Comparison of ENCODE assay signal across 26 cellular contexts in the genomic region with DNA sequence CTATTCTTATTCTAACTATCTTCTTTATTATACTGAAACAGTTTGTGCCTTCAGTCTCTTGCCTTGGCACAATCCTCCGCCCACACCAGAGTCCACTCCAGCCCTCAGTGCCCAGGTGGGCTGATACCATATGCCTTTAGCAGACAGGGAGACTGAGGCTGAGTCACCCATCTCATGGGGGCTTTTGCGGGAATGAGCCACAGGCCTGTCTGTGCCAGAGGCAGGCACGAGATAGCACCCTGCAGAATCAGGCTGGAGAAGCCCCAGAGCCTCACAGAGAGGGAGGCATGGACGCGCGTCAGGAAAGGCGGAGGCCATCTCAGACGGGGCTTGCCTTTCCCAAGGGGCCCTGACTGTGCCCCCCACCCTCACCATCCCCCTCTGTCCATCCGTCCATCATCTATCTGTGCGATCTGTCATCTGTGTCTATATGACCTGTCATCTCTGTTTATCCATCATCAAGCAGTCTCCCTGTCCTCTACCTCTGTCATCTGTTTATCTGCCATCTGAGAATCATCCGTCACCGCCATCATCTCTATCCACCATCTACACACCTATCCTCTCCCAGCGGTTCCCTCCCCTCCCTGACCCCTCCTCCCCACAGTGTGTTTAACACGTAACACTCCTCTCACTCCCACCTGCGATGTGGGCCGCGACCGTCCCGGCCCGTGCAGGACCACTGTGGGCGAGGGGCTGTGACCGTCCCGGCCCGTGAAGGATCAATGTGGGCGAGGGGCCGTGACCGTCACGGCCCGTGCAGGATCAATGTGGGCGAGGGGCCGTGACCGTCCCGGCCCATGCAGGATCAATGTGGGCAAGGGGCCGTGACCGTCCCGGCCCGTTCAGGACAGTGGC. TPM values are rescaled to one million over a fixed set of nuclear protein-coding genes. Genes with fewer than 3 reads are reported as not detected.
A peak's percentile ranks its signal among the peaks of the same experiment; 100 is the strongest.
DNase-seq lines count a peak whose midpoint lies in the region; ATAC-seq, FAIRE-seq and TF ChIP-seq lines count a peak whose summit lies in the region.
"Had no signal": no experiment of that assay in that cellular context is flagged by ENCODE, and none has a peak within 500 bp of the region (broad histone marks: within the 10 kb centered on the region; RNA-seq: fewer than 3 reads in every experiment).

No MANE protein-coding gene starts in this region.

- FAIRE-seq in K562 (lab: Jason Lieb, UNC) (no peak), HepG2 (lab: Jason Lieb, UNC) (no peak)
- FAIRE-seq: frontal cortex, TTC549 had no signal

- in situ Hi-C loops in K562 (cut with MboI) = loop anchor here (10.0 kb wide), 1 partner anchor 647 kb away; no protein-coding TSS in a partner anchor
- in situ Hi-C loops in HepG2 (cut with HindIII; ENCODE audit: extremely low pct_ligation_motif_present, low pct_unique_long_range_greater_than_20kb) = no loop called here

- ATAC-seq in K562 (no peak), HepG2 (no peak), HG02884 (IDR thresholded peaks at IDR 0.05; ENCODE audit: unreplicated experiment) (no peak)
- ATAC-seq: effector memory CD8-positive, alpha-beta T cell; natural killer cell; PC-3; stimulated activated effector memory CD8-positive, alpha-beta T cell treated with anti-CD3 and anti-CD28 coated beads, Interleukin-12 subunit alpha, Interleukin-12 subunit beta, amount 100 ng/mL, for 72 hours had no signal

- CTCF ChIA-PET in HEK293 (lab: Yijun Ruan, JAX) = interaction anchor here (0.7 kb wide), 1 partner anchor 52 kb away, joined by 3 read pairs; no protein-coding TSS in a partner anchor
- CTCF ChIA-PET in K562 (lab: Yijun Ruan, JAX; ENCODE audit: low intra/inter-chr PET ratio) = interaction anchor here (0.7 kb wide), 1 partner anchor 695 kb away, joined by 3 read pairs; no protein-coding TSS in a partner anchor
- CTCF ChIA-PET in HepG2 (lab: Yijun Ruan, JAX; ENCODE audit: low intra/inter-chr PET ratio, low total read pairs) = no interaction called here

- TF ChIP-seq CTCF in HEK293 (tag by site-specific recombination; IDR thresholded peaks at IDR 0.05) (no peak), K562 (IDR thresholded peaks at IDR 0.05 in 2 of 3, conservative IDR thresholded peaks at IDR 0.05 in 1 of 3; ENCODE audit: insufficient read depth in 2 of 3, low read depth in 1 of 3, low read length in 3 of 3) (no peak), HepG2 (CRISPR knock-in tag; IDR thresholded peaks at IDR 0.05) (no peak), WERI-Rb-1 (IDR thresholded peaks at IDR 0.05; ENCODE audit: low read depth, low read length) (no peak)

- no peak for TF ChIP-seq RAD21 in K562 (CRISPR knock-in tag; conservative IDR thresholded peaks at IDR 0.05 in 1 of 2, IDR thresholded peaks at IDR 0.05 in 1 of 2)
- TF ChIP-seq RAD21 in HepG2 (CRISPR knock-in tag; IDR thresholded peaks at IDR 0.05) = no peak

- WGBS in K562 (ENCODE audit: insufficient coverage, low coverage, missing lambda C conversion rate) = 27% methylated on average over 23 of the region's 37 CpGs
- 96% methylated on average over 36 of the region's 37 CpGs for WGBS in HepG2 (ENCODE audit: low lambda C conversion rate)

- TF ChIP-seq EP300 in K562 (IDR thresholded peaks at IDR 0.05; ENCODE audit: low read length) = no peak
- no peak for TF ChIP-seq EP300 in HepG2 (IDR thresholded peaks at IDR 0.05; ENCODE audit: low read depth in 2 of 2, low read length in 2 of 2)
- no peak for TF ChIP-seq EP300 in HepG2 (CRISPR knock-in tag; IDR thresholded peaks at IDR 0.05; ENCODE audit: borderline replicate concordance)

- H3K27ac ChIP-seq in HEK293 (ENCODE audit: extremely low read depth, low read depth, low read length) = no peak overlapping the region
- no peak overlapping the region for H3K27ac ChIP-seq in K562 (ENCODE audit: extremely low read depth, low read depth, low read length)
- H3K27ac ChIP-seq in HepG2 (ENCODE audit: extremely low read length, insufficient read depth, low read length) = no peak overlapping the region
- peak overlapping the region; percentile 78 for H3K27ac ChIP-seq in rectal smooth muscle tissue (ENCODE audit: low read depth, low read length)
- H3K27ac ChIP-seq in WERI-Rb-1 = no peak overlapping the region
- H3K27ac ChIP-seq: skin epidermis had no signal

- DNase-seq in K562 (ENCODE audit: extremely low read depth in 1 of 4, low spot score in 3 of 4) = no peak
- DNase-seq in HepG2 (ENCODE audit: low spot score) = no peak
- DNase-seq in WERI-Rb-1 = no peak
- DNase-seq in GDM1 (lab: John Stamatoyannopoulos, UW) = no peak
- no peak for DNase-seq in DMS 273 (lab: John Stamatoyannopoulos, UW; ENCODE audit: unreplicated experiment)
- DNase-seq: activated T-cell treated with anti-CD3 and anti-CD28 coated beads, Interleukin-2, amount 50 U/mL, for 72 hours; CD4-positive, CD25-positive, alpha-beta regulatory T cell; DMS53; effector memory CD8-positive, alpha-beta T cell; kidney glomerular epithelial cell; natural killer cell; NCI-H1092 treated with DMSO at 0.1 percent for 48 hours; NCI-H2029; NCI-H2227 treated with DMSO at 0.1 percent for 48 hours; PC-3; SIG-M5; stimulated activated CD4-positive, alpha-beta T cell treated with anti-CD3 and anti-CD28 coated beads, Interleukin-2, amount 100 ng/mL, for 24 hours; T-helper 1 cell had no signal

- H3K27me3 ChIP-seq in K562 (ENCODE audit: control insufficient read depth in 2 of 2, insufficient read depth in 2 of 2, low read length in 2 of 2) (peaks cover 28 to 53% of the 10 kb centered on the region in 2 experiments; a peak in 4 of 5 replicates), HepG2 (ENCODE audit: control insufficient read depth in 1 of 2, insufficient read depth in 2 of 2, low read length in 2 of 2) (no peaks in the 10 kb centered on the region), rectal smooth muscle tissue (ENCODE audit: control insufficient read depth, insufficient read depth, low read length) (peaks cover 4% of the 10 kb centered on the region), WERI-Rb-1 (ENCODE audit: insufficient read depth, low read depth, severe bottlenecking) (no peaks in the 10 kb centered on the region)
- H3K27me3 ChIP-seq: esophagus muscularis mucosa had no signal

- H2AFZ ChIP-seq in K562 (ENCODE audit: low read depth, low read length) (no peak overlapping the region), HepG2 (ENCODE audit: low read length) (no peak overlapping the region)

- H3K9me3 ChIP-seq in HEK293 (ENCODE audit: control insufficient read depth, insufficient read depth, low read depth, low read length) (no peaks in the 10 kb centered on the region), K562 (replicated peaks; ENCODE audit: control insufficient read depth, insufficient read depth, low read depth, low read length) (no peaks in the 10 kb centered on the region), HepG2 (ENCODE audit: low read length) (no peaks in the 10 kb centered on the region), WERI-Rb-1 (ENCODE audit: severe bottlenecking) (no peaks in the 10 kb centered on the region)
- H3K9me3 ChIP-seq: esophagus muscularis mucosa had no signal

- intact Hi-C loops in K562 (cut with micrococcal nuclease) (loop anchor here (10.0 kb wide), 2 partner anchors 177 to 647 kb away; no protein-coding TSS in a partner anchor), HepG2 (cut with micrococcal nuclease; ENCODE audit: unreplicated experiment) (no loop called here)

- no peaks in the 10 kb centered on the region for H3K4me1 ChIP-seq in HEK293 (ENCODE audit: control insufficient read depth, insufficient read depth, low read length)
- H3K4me1 ChIP-seq in K562 (replicated peaks in 1 of 2; ENCODE audit: control insufficient read depth in 2 of 2, insufficient read depth in 2 of 2, low read length in 2 of 2) = peaks cover 0 to 57% of the 10 kb centered on the region in 2 experiments; a peak in 2 of 5 replicates
- H3K4me1 ChIP-seq in HepG2 (ENCODE audit: insufficient read depth, low read length) = peaks cover 82% of the 10 kb centered on the region
- H3K4me1 ChIP-seq in rectal smooth muscle tissue (ENCODE audit: control insufficient read depth, insufficient read depth, low read length) = peaks cover 30% of the 10 kb centered on the region

- H3K4me3 ChIP-seq in HEK293 (ENCODE audit: low read depth, low read length) (no peak overlapping the region), K562 (no peak overlapping the region), HepG2 (replicated peaks in 1 of 3; ENCODE audit: insufficient read depth in 1 of 3, low read depth in 2 of 3, low read length in 3 of 3) (no peak overlapping the region), rectal smooth muscle tissue (ENCODE audit: low read length) (no peak overlapping the region), WERI-Rb-1 (ENCODE audit: low read depth, low read length) (no peak overlapping the region)
- H3K4me3 ChIP-seq: esophagus muscularis mucosa, skin epidermis had no signal

- H3K9me1 ChIP-seq in K562 (ENCODE audit: control insufficient read depth, insufficient read depth, low read length) = no peaks in the 10 kb centered on the region

- no TSS peak for BruUV-seq in K562 (replicated peaks; lab: Mats Ljungman, UMichigan)
- BruUV-seq in HepG2 (replicated peaks; lab: Mats Ljungman, UMichigan) = no TSS peak

- H4K20me1 ChIP-seq in K562 (replicated peaks; ENCODE audit: control insufficient read depth, insufficient read depth, low read length) (peaks cover 4% of the 10 kb centered on the region; the same call in 1 of the 2 replicates), HepG2 (ENCODE audit: insufficient read depth, low read length) (peaks cover 7% of the 10 kb centered on the region; the same call in 1 of the 2 replicates)

- H3K4me2 ChIP-seq in K562 (ENCODE audit: insufficient read depth, low read length) = no peak overlapping the region
- H3K4me2 ChIP-seq in HepG2 (ENCODE audit: low read depth, low read length) = no peak overlapping the region

- no peak overlapping the region for H3K9ac ChIP-seq in K562 (ENCODE audit: insufficient read depth in 1 of 2, low read depth in 2 of 2, low read length in 2 of 2)
- no peak overlapping the region for H3K9ac ChIP-seq in HepG2 (ENCODE audit: insufficient read depth, low read depth, low read length)
- no peak overlapping the region for H3K9ac ChIP-seq in rectal smooth muscle tissue (ENCODE audit: low read length)

- TF ChIP-seq POLR2A in K562 (conservative IDR thresholded peaks at IDR 0.05) (no peak), HepG2 (IDR thresholded peaks at IDR 0.05; ENCODE audit: insufficient read depth in 1 of 2, low read depth in 2 of 2, low read length in 2 of 2) (no peak)

- no peaks in the 10 kb centered on the region for H3K79me2 ChIP-seq in K562 (ENCODE audit: control insufficient read depth, insufficient read depth, low read length)
- no peaks in the 10 kb centered on the region for H3K79me2 ChIP-seq in HepG2 (ENCODE audit: insufficient read depth, low read length)

- no peaks in the 10 kb centered on the region; a peak in 1 of 3 replicates for H3K36me3 ChIP-seq in HEK293 (ENCODE audit: control insufficient read depth in 2 of 2, insufficient read depth in 1 of 2, low read length in 2 of 2)
- H3K36me3 ChIP-seq in K562 (ENCODE audit: control insufficient read depth, insufficient read depth, low read length) = peaks cover 2% of the 10 kb centered on the region; the same call in 1 of the 3 replicates
- H3K36me3 ChIP-seq in HepG2 (replicated peaks in 1 of 2; ENCODE audit: control insufficient read depth in 1 of 2, insufficient read depth in 2 of 2, low read length in 2 of 2) = peaks cover 0 to 4% of the 10 kb centered on the region in 2 experiments; a peak in 1 of 5 replicates
- H3K36me3 ChIP-seq in rectal smooth muscle tissue (ENCODE audit: control insufficient read depth, insufficient read depth, low read length) = no peaks in the 10 kb centered on the region
- peaks cover 4% of the 10 kb centered on the region; the same call in 1 of the 2 replicates for H3K36me3 ChIP-seq in WERI-Rb-1

- POLR2A ChIA-PET in HEK293 (lab: Yijun Ruan, JAX) = no interaction called here
- POLR2A ChIA-PET in K562 (lab: Yijun Ruan, JAX) = interaction anchor here (0.6 to 1.5 kb wide), 2 partner anchors 12 to 52 kb away, joined by 3 to 6 read pairs; no protein-coding TSS in a partner anchor
- POLR2A ChIA-PET in HepG2 (lab: Yijun Ruan, JAX) = interaction anchor here (1.6 to 5.2 kb wide), 5 partner anchors 12 to 24 kb away, joined by 3 to 95 read pairs (median 8); a partner anchor contains a TSS

RNA-seq across cellular contexts. Expression of a gene that starts 7.3 kb away (rescaled TPM):
- 0.30 and 3.1 TPM in 2 replicates for total RNA-seq in K562 (2011; cell fraction: chromatin; rRNA removed; ENCODE audit: low replicate concordance)
- 1.1 and 1.8 TPM in 2 replicates for total RNA-seq in K562 (2011; cell fraction: nucleolus; rRNA removed)
- total RNA-seq in K562 (2011; cell fraction: nucleoplasm; rRNA removed) = 1.4 and 1.9 TPM in 2 replicates
- 0.27 and 0.41 TPM in 2 replicates for total RNA-seq in K562 (2014; rRNA removed)
- total RNA-seq in K562 (2014; rRNA removed; fragmentation: Illumina TruSeq; extraction: Trizol) = not detected in 2 replicates
- total RNA-seq in K562 (2015; rRNA removed; fragmentation: Illumina TruSeq; extraction: Trizol) = 0.26 and 0.58 TPM in 2 replicates
- total RNA-seq in K562 (2021) = 0.47 and 0.54 TPM in 2 replicates
- polyA plus RNA-seq in K562 (2011; rRNA removed) = 1.1 and 1.4 TPM in 2 replicates
- polyA plus RNA-seq in K562 (2011; cell fraction: cytosol; rRNA removed) = 1.7 and 3.9 TPM in 2 replicates
- 2.7 and 3.4 TPM in 2 replicates for polyA plus RNA-seq in K562 (2011; cell fraction: nucleus; rRNA removed)
- polyA plus RNA-seq in K562 (2012) = 0.44 and 2.4 TPM in 2 replicates
- polyA plus RNA-seq in K562 (2014; fragmentation: Illumina TruSeq; extraction: Trizol) = 0.68 TPM in 2 replicates
- polyA plus RNA-seq in K562 (2014; fragmentation: Nextera tagmentation; extraction: Ambion mirVana) = not detected
- 0.36 and 0.40 TPM in 2 replicates for polyA plus RNA-seq in K562 (2014; rRNA removed)
- 0.90 and 0.95 TPM in 2 replicates for polyA minus RNA-seq in K562 (2011; rRNA and poly(A)+ RNA removed)
- 1.1 and 2.2 TPM in 2 replicates for polyA minus RNA-seq in K562 (2011; cell fraction: cytosol; rRNA and poly(A)+ RNA removed)
- 1.7 and 1.9 TPM in 2 replicates for polyA minus RNA-seq in K562 (2011; cell fraction: nucleus; rRNA and poly(A)+ RNA removed)
- total RNA-seq in HepG2 (2016; rRNA removed; fragmentation: Illumina TruSeq; extraction: Trizol) = 18.3 and 24.6 TPM in 2 replicates
- 23.5 and 25.0 TPM in 2 replicates for total RNA-seq in HepG2 (2016; cell fraction: cytosol; rRNA removed; fragmentation: Illumina TruSeq; extraction: Trizol; ENCODE audit: low read depth)
- 16.6 and 27.2 TPM in 2 replicates for total RNA-seq in HepG2 (2016; cell fraction: insoluble cytoplasmic fraction; rRNA removed; fragmentation: Illumina TruSeq; extraction: Trizol)
- 46.3 and 47.4 TPM in 2 replicates for total RNA-seq in HepG2 (2016; cell fraction: membrane; rRNA removed; fragmentation: Illumina TruSeq; extraction: Trizol)
- 13.2 TPM in 2 replicates for total RNA-seq in HepG2 (2016; cell fraction: nucleus; rRNA removed; fragmentation: Illumina TruSeq; extraction: Trizol)
- 10.5 and 15.0 TPM in 2 replicates for polyA plus RNA-seq in HepG2 (2011; rRNA removed)
- 11.8 and 14.5 TPM in 2 replicates for polyA plus RNA-seq in HepG2 (2011; cell fraction: cytosol; rRNA removed)
- polyA plus RNA-seq in HepG2 (2011; cell fraction: nucleus; rRNA removed) = 19.8 and 24.0 TPM in 2 replicates
- polyA plus RNA-seq in HepG2 (2012) = 15.3 and 21.4 TPM in 2 replicates
- 24.2 and 28.1 TPM in 2 replicates for polyA plus RNA-seq in HepG2 (2016; cell fraction: cytosol; fragmentation: Illumina TruSeq; extraction: Trizol; ENCODE audit: low read depth)
- 17.0 and 28.9 TPM in 2 replicates for polyA plus RNA-seq in HepG2 (2016; cell fraction: insoluble cytoplasmic fraction; fragmentation: Illumina TruSeq; extraction: Trizol; ENCODE audit: low read depth)
- polyA plus RNA-seq in HepG2 (2016; cell fraction: membrane; fragmentation: Illumina TruSeq; extraction: Trizol; ENCODE audit: low read depth) = 45.2 and 45.4 TPM in 2 replicates
- 26.8 and 30.8 TPM in 2 replicates for polyA plus RNA-seq in HepG2 (2016; cell fraction: nucleus; fragmentation: Illumina TruSeq; extraction: Trizol; ENCODE audit: insufficient read depth, low read depth)
- 3.5 and 14.9 TPM in 2 replicates for polyA minus RNA-seq in HepG2 (2011; rRNA and poly(A)+ RNA removed; ENCODE audit: low replicate concordance)
- 7.5 and 11.2 TPM in 2 replicates for polyA minus RNA-seq in HepG2 (2011; cell fraction: cytosol; rRNA and poly(A)+ RNA removed)
- polyA minus RNA-seq in HepG2 (2011; cell fraction: nucleus; rRNA and poly(A)+ RNA removed) = 5.2 and 7.6 TPM in 2 replicates

RNA-seq across cellular contexts. Expression of a gene that starts 13.6 kb away (rescaled TPM):
- total RNA-seq in K562 (2011; cell fraction: chromatin; rRNA removed; ENCODE audit: low replicate concordance) = 75.3 and 83.0 TPM in 2 replicates
- 39.2 and 42.0 TPM in 2 replicates for total RNA-seq in K562 (2011; cell fraction: nucleolus; rRNA removed)
- 67.4 and 75.2 TPM in 2 replicates for total RNA-seq in K562 (2011; cell fraction: nucleoplasm; rRNA removed)
- total RNA-seq in K562 (2014; rRNA removed) (7.9 and 11.7 TPM in 2 replicates), K562 (2014; rRNA removed; fragmentation: Illumina TruSeq; extraction: Trizol) (9.8 and 11.9 TPM in 2 replicates), K562 (2015; rRNA removed; fragmentation: Illumina TruSeq; extraction: Trizol) (8.6 and 9.4 TPM in 2 replicates), K562 (2021) (10.2 and 10.5 TPM in 2 replicates), HepG2 (2016; rRNA removed; fragmentation: Illumina TruSeq; extraction: Trizol) (6.5 and 11.5 TPM in 2 replicates)
- polyA plus RNA-seq in K562 (2011; rRNA removed) (7.3 and 8.1 TPM in 2 replicates), K562 (2014; fragmentation: Illumina TruSeq; extraction: Trizol) (6.0 and 6.1 TPM in 2 replicates), K562 (2014; fragmentation: Nextera tagmentation; extraction: Ambion mirVana) (1 to 10 TPM; 5.2 to 5.9 TPM), K562 (2014; rRNA removed) (10.4 and 11.1 TPM in 2 replicates), HepG2 (2011; rRNA removed) (21.0 and 21.7 TPM in 2 replicates)
- polyA plus RNA-seq in K562 (2011; cell fraction: cytosol; rRNA removed) = 5.8 and 6.1 TPM in 2 replicates
- polyA plus RNA-seq in K562 (2011; cell fraction: nucleus; rRNA removed) = 12.8 and 14.3 TPM in 2 replicates
- 8.1 and 9.5 TPM in 2 replicates for polyA plus RNA-seq in K562 (2012)
- 11.5 and 14.7 TPM in 2 replicates for polyA minus RNA-seq in K562 (2011; rRNA and poly(A)+ RNA removed)
- polyA minus RNA-seq in K562 (2011; cell fraction: cytosol; rRNA and poly(A)+ RNA removed) = 1.1 and 2.5 TPM in 2 replicates
- polyA minus RNA-seq in K562 (2011; cell fraction: nucleus; rRNA and poly(A)+ RNA removed) = 11.0 and 17.1 TPM in 2 replicates
- 2.6 and 3.0 TPM in 2 replicates for total RNA-seq in HepG2 (2016; cell fraction: cytosol; rRNA removed; fragmentation: Illumina TruSeq; extraction: Trizol; ENCODE audit: low read depth)
- 7.4 and 15.2 TPM in 2 replicates for total RNA-seq in HepG2 (2016; cell fraction: insoluble cytoplasmic fraction; rRNA removed; fragmentation: Illumina TruSeq; extraction: Trizol)
- total RNA-seq in HepG2 (2016; cell fraction: membrane; rRNA removed; fragmentation: Illumina TruSeq; extraction: Trizol) = 7.6 and 8.2 TPM in 2 replicates
- total RNA-seq in HepG2 (2016; cell fraction: nucleus; rRNA removed; fragmentation: Illumina TruSeq; extraction: Trizol) = 21.5 and 23.4 TPM in 2 replicates
- 12.5 and 14.3 TPM in 2 replicates for polyA plus RNA-seq in HepG2 (2011; cell fraction: cytosol; rRNA removed)
- polyA plus RNA-seq in HepG2 (2011; cell fraction: nucleus; rRNA removed) = 59.5 and 79.7 TPM in 2 replicates
- polyA plus RNA-seq in HepG2 (2012) = 14.5 and 16.2 TPM in 2 replicates
- polyA plus RNA-seq in HepG2 (2016; cell fraction: cytosol; fragmentation: Illumina TruSeq; extraction: Trizol; ENCODE audit: low read depth) = 2.2 and 2.3 TPM in 2 replicates
- 11.0 and 11.3 TPM in 2 replicates for polyA plus RNA-seq in HepG2 (2016; cell fraction: insoluble cytoplasmic fraction; fragmentation: Illumina TruSeq; extraction: Trizol; ENCODE audit: low read depth)
- polyA plus RNA-seq in HepG2 (2016; cell fraction: membrane; fragmentation: Illumina TruSeq; extraction: Trizol; ENCODE audit: low read depth) = 3.6 and 3.8 TPM in 2 replicates
- polyA plus RNA-seq in HepG2 (2016; cell fraction: nucleus; fragmentation: Illumina TruSeq; extraction: Trizol; ENCODE audit: insufficient read depth, low read depth) = 32.8 and 35.0 TPM in 2 replicates
- polyA minus RNA-seq in HepG2 (2011; rRNA and poly(A)+ RNA removed; ENCODE audit: low replicate concordance) = 12.8 and 23.5 TPM in 2 replicates
- polyA minus RNA-seq in HepG2 (2011; cell fraction: cytosol; rRNA and poly(A)+ RNA removed) = 3.6 and 5.4 TPM in 2 replicates
- 50.6 and 61.9 TPM in 2 replicates for polyA minus RNA-seq in HepG2 (2011; cell fraction: nucleus; rRNA and poly(A)+ RNA removed)

RNA-seq across cellular contexts. Expression of a gene that starts 21.2 kb away (rescaled TPM):
- not detected in 2 replicates for total RNA-seq in K562 (2011; cell fraction: chromatin; rRNA removed; ENCODE audit: low replicate concordance)
- total RNA-seq in K562 (2011; cell fraction: nucleolus; rRNA removed) = not detected in 2 replicates
- not detected in 2 replicates for total RNA-seq in K562 (2011; cell fraction: nucleoplasm; rRNA removed)
- total RNA-seq in K562 (2014; rRNA removed) (not detected in 2 replicates), K562 (2014; rRNA removed; fragmentation: Illumina TruSeq; extraction: Trizol) (not detected in 2 replicates), K562 (2015; rRNA removed; fragmentation: Illumina TruSeq; extraction: Trizol) (not detected in 2 replicates), K562 (2021) (not detected in 2 replicates), HepG2 (2016; rRNA removed; fragmentation: Illumina TruSeq; extraction: Trizol) (11.7 and 31.7 TPM in 2 replicates)
- polyA plus RNA-seq in K562 (2011; rRNA removed) (not detected in 2 replicates), K562 (2014; fragmentation: Illumina TruSeq; extraction: Trizol) (not detected in 2 replicates), K562 (2014; fragmentation: Nextera tagmentation; extraction: Ambion mirVana) (not detected), K562 (2014; rRNA removed) (0.07 TPM in 1 of 2 replicates, not detected in the other), HepG2 (2011; rRNA removed) (19.5 and 32.7 TPM in 2 replicates)
- polyA plus RNA-seq in K562 (2011; cell fraction: cytosol; rRNA removed) = not detected in 2 replicates
- polyA plus RNA-seq in K562 (2011; cell fraction: nucleus; rRNA removed) = not detected in 2 replicates
- polyA plus RNA-seq in K562 (2012) = 0.14 TPM in 1 of 2 replicates, not detected in the other
- polyA minus RNA-seq in K562 (2011; rRNA and poly(A)+ RNA removed) = not detected in 2 replicates
- polyA minus RNA-seq in K562 (2011; cell fraction: cytosol; rRNA and poly(A)+ RNA removed) = not detected in 2 replicates
- not detected in 2 replicates for polyA minus RNA-seq in K562 (2011; cell fraction: nucleus; rRNA and poly(A)+ RNA removed)
- total RNA-seq in HepG2 (2016; cell fraction: cytosol; rRNA removed; fragmentation: Illumina TruSeq; extraction: Trizol; ENCODE audit: low read depth) = 6.8 and 8.3 TPM in 2 replicates
- total RNA-seq in HepG2 (2016; cell fraction: insoluble cytoplasmic fraction; rRNA removed; fragmentation: Illumina TruSeq; extraction: Trizol) = 10.2 and 31.7 TPM in 2 replicates
- total RNA-seq in HepG2 (2016; cell fraction: membrane; rRNA removed; fragmentation: Illumina TruSeq; extraction: Trizol) = 10.9 and 11.0 TPM in 2 replicates
- total RNA-seq in HepG2 (2016; cell fraction: nucleus; rRNA removed; fragmentation: Illumina TruSeq; extraction: Trizol) = 35.8 and 47.0 TPM in 2 replicates
- polyA plus RNA-seq in HepG2 (2011; cell fraction: cytosol; rRNA removed) = 9.5 and 22.3 TPM in 2 replicates
- 171 and 205 TPM in 2 replicates for polyA plus RNA-seq in HepG2 (2011; cell fraction: nucleus; rRNA removed)
- polyA plus RNA-seq in HepG2 (2012) = 20.0 and 28.3 TPM in 2 replicates
- 5.5 and 6.2 TPM in 2 replicates for polyA plus RNA-seq in HepG2 (2016; cell fraction: cytosol; fragmentation: Illumina TruSeq; extraction: Trizol; ENCODE audit: low read depth)
- 14.3 and 20.7 TPM in 2 replicates for polyA plus RNA-seq in HepG2 (2016; cell fraction: insoluble cytoplasmic fraction; fragmentation: Illumina TruSeq; extraction: Trizol; ENCODE audit: low read depth)
- 8.5 and 9.6 TPM in 2 replicates for polyA plus RNA-seq in HepG2 (2016; cell fraction: membrane; fragmentation: Illumina TruSeq; extraction: Trizol; ENCODE audit: low read depth)
- 135 and 137 TPM in 2 replicates for polyA plus RNA-seq in HepG2 (2016; cell fraction: nucleus; fragmentation: Illumina TruSeq; extraction: Trizol; ENCODE audit: insufficient read depth, low read depth)
- 66.3 TPM in 1 of 2 replicates, not detected in the other for polyA minus RNA-seq in HepG2 (2011; rRNA and poly(A)+ RNA removed; ENCODE audit: low replicate concordance)
- 26.5 and 32.3 TPM in 2 replicates for polyA minus RNA-seq in HepG2 (2011; cell fraction: cytosol; rRNA and poly(A)+ RNA removed)
- polyA minus RNA-seq in HepG2 (2011; cell fraction: nucleus; rRNA and poly(A)+ RNA removed) = 88.4 and 113 TPM in 2 replicates
- total RNA-seq: activated T-cell treated with anti-CD3 and anti-CD28 coated beads, Interleukin-2, amount 50 U/mL, for 72 hours; CD4-positive, CD25-positive, alpha-beta regulatory T cell; frontal cortex; natural killer cell; PC-3 had no signal
- polyA plus RNA-seq: CD4-positive, CD25-positive, alpha-beta regulatory T cell had no signal

Comparison
In these comparisons a context has a peak if more than half of its experiments do, and no peak if none do; other contexts are left out.
1. RNA of a gene that starts 21.2 kb away (total RNA-seq): 6.8 to 47.0 TPM in HepG2; not detected in K562; every median in the first group is over 4 times any median in the second.